ENCODE assay signal across 29 cellular contexts in the genomic region with DNA sequence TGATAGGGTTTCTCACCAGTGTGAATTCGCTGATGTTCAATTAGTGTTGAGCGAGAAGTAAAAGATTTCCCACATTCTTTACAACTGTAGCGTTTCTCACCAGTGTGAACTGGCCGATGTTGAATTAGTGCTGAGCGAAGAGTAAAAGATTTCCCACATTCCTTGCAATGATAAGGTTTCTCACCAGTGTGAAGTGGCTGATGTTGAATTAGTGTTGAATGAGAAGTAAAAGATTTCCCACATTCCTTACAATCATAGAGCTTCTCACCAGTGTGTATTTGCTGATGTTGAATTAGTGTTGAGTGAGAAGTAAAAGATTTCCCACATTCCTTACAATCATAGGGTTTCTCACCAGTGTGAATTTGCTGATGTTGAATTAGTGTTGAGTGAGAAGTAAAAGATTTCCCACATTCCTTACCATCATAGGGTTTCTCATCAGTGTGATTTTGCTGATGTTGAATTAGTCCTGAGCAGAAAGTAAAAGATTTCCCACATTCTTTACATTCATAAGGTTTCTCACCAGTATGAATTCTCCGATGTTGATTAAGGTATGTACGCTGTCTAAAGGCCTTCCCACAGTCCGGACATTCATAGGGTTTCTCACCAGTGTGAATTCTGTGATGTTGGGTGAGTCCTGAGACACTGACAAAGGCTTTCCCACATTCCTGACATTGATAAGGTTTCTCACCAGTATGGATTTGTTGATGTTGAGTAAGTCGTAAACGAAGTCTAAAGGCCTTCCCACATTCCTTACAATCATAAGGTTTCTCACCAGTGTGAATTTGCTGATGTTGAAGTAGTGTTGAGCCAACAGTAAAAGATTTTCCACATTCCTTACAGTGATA. TPM values are rescaled to one million over a fixed set of nuclear protein-coding genes. Genes with fewer than 3 reads are reported as not detected.
DNase-seq lines count a peak whose midpoint lies in the region; ATAC-seq, FAIRE-seq and TF ChIP-seq lines count a peak whose summit lies in the region.
"Had no signal": no experiment of that assay in that cellular context is flagged by ENCODE, and none has a peak within 500 bp of the region (broad histone marks: within the 10 kb centered on the region; RNA-seq: fewer than 3 reads in every experiment).

No MANE protein-coding gene starts in this region.

- dilution Hi-C loops in keratinocyte (cut with MboI; ENCODE audit: extremely low pct_ligation_motif_present, low sequenced_read_pairs): no loop called here

- H3K4me2 ChIP-seq in astrocyte (ENCODE audit: low read length) (no peak overlapping the region), keratinocyte (ENCODE audit: control insufficient read depth, extremely low read depth, insufficient read depth, low read depth, low read length) (no peak overlapping the region)

- H3K9me3 ChIP-seq in right cardiac atrium (ENCODE audit: control insufficient read depth, low read length): peaks cover 35% of the 10 kb centered on the region
- H3K9me3 ChIP-seq in astrocyte (ENCODE audit: insufficient read depth, low read depth, low read length): peaks cover 75% of the 10 kb centered on the region
- H3K9me3 ChIP-seq in keratinocyte (ENCODE audit: control insufficient read depth, low read depth, low read length): peaks cover 37% of the 10 kb centered on the region
- H3K9me3 ChIP-seq in subcutaneous abdominal adipose tissue (ENCODE audit: control insufficient read depth in 5 of 5, low read length in 5 of 5): peaks cover 76 to 99% (median 96%) of the 10 kb centered on the region in 5 donors

- peak; percentile 56 for FAIRE-seq in astrocyte (lab: Jason Lieb, UNC)
- FAIRE-seq in keratinocyte (lab: Jason Lieb, UNC): peak; percentile 72
- FAIRE-seq: small intestine had no signal

- H3K4me3 Mint-ChIP-seq in astrocyte (ENCODE audit: unreplicated experiment): no peak overlapping the region
- H3K4me3 Mint-ChIP-seq: activated naive CD8-positive, alpha-beta T cell; nephron progenitor cell had no signal

- H3K27me3 ChIP-seq in right cardiac atrium (ENCODE audit: control insufficient read depth, insufficient read depth): no peaks in the 10 kb centered on the region
- H3K27me3 ChIP-seq in astrocyte (ENCODE audit: insufficient read depth, low read length): no peaks in the 10 kb centered on the region
- no peaks in the 10 kb centered on the region for H3K27me3 ChIP-seq in keratinocyte (ENCODE audit: control insufficient read depth, extremely low read depth, insufficient read depth, low read length)
- peaks cover 0 to 17% (median 0%) of the 10 kb centered on the region in 5 donors for H3K27me3 ChIP-seq in subcutaneous abdominal adipose tissue (ENCODE audit: control insufficient read depth in 5 of 5, insufficient read depth in 4 of 5, low read length in 5 of 5)
- H3K27me3 ChIP-seq: ovary, SJSA1 had no signal

- H3K27ac ChIP-seq in right cardiac atrium (ENCODE audit: low read length): no peak overlapping the region
- H3K27ac ChIP-seq in astrocyte (ENCODE audit: low read depth, low read length): no peak overlapping the region
- H3K27ac ChIP-seq in keratinocyte (ENCODE audit: control insufficient read depth, insufficient read depth, low read length): no peak overlapping the region
- no peak overlapping the region for H3K27ac ChIP-seq in subcutaneous abdominal adipose tissue (ENCODE audit: low read depth, low read length)
- H3K27ac ChIP-seq: 22Rv1, HL-60, ovary, SJSA1, thoracic aorta, WERI-Rb-1 had no signal

- H3K36me3 Mint-ChIP-seq in astrocyte (ENCODE audit: low read depth, unreplicated experiment): peaks cover 88% of the 10 kb centered on the region

- H3K9me1 ChIP-seq in keratinocyte (ENCODE audit: control insufficient read depth, extremely low read depth, insufficient read depth, low read length): no peaks in the 10 kb centered on the region

- no peak for TF ChIP-seq CTCF in astrocyte (IDR thresholded peaks at IDR 0.05; ENCODE audit: insufficient read depth, low read depth, low read length)
- no peak for TF ChIP-seq CTCF in keratinocyte (optimal IDR thresholded peaks at IDR 0.05 in 1 of 3, IDR thresholded peaks at IDR 0.05 in 1 of 3, conservative IDR thresholded peaks at IDR 0.05 in 1 of 3; ENCODE audit: extremely low read depth in 1 of 3, insufficient read depth in 2 of 3, low read length in 3 of 3)

- DNase-seq in right cardiac atrium (no peak), Right ventricle myocardium superior (no peak), astrocyte (ENCODE audit: low read depth) (no peak), keratinocyte (ENCODE audit: low read depth, low spot score) (no peak), NCI-H2196 treated with DMSO at 0.1 percent for 48 hours (lab: John Stamatoyannopoulos, UW; ENCODE audit: unreplicated experiment) (no peak)
- no peak for DNase-seq in activated CD4-positive, alpha-beta T cell treated with anti-CD3 and anti-CD28 coated beads, Interleukin-2, amount 50 U/mL, for 1 hour
- DNase-seq: activated CD4-positive, alpha-beta T cell treated with anti-CD3 and anti-CD28 coated beads for 4 hours; activated effector memory CD4-positive, alpha-beta T cell treated with Interleukin-2 at 50 U/mL for 16 hours; activated T-cell treated with anti-CD3 and anti-CD28 coated beads, Interleukin-2, amount 50 U/mL, for 1 hour; anterior cingulate cortex; H7; NCI-H146; NCI-H510A; nephron progenitor cell; ovary; RPMI8226; small intestine; stimulated activated naive CD4-positive, alpha-beta T cell treated with Interleukin-2 at 50 U/mL for 16 hours; WERI-Rb-1 had no signal

- no peaks in the 10 kb centered on the region for H4K20me1 ChIP-seq in astrocyte (ENCODE audit: insufficient read depth, low read length)
- no peaks in the 10 kb centered on the region for H4K20me1 ChIP-seq in keratinocyte (ENCODE audit: control insufficient read depth, extremely low read depth, insufficient read depth, low read length)

- no peak overlapping the region for H2AFZ ChIP-seq in astrocyte (ENCODE audit: low read depth, low read length)
- no peak overlapping the region for H2AFZ ChIP-seq in keratinocyte (ENCODE audit: control insufficient read depth, low read length)

- intact Hi-C loops in right cardiac atrium (cut with DNase I) (no loop called here), Right ventricle myocardium superior (cut with DNase I) (no loop called here)

- peaks cover 88% of the 10 kb centered on the region for H3K9me3 Mint-ChIP-seq in astrocyte (ENCODE audit: unreplicated experiment)

- H3K36me3 ChIP-seq in astrocyte (ENCODE audit: insufficient read depth, low read length) (peaks cover 62% of the 10 kb centered on the region), keratinocyte (ENCODE audit: control insufficient read depth in 2 of 2, extremely low read depth in 1 of 2, insufficient read depth in 2 of 2, low read length in 2 of 2) (peaks cover 2 to 15% of the 10 kb centered on the region in 2 experiments), subcutaneous abdominal adipose tissue (ENCODE audit: control insufficient read depth in 5 of 5, insufficient read depth in 5 of 5, low read length in 5 of 5) (peaks cover 28 to 52% (median 43%) of the 10 kb centered on the region in 5 donors)

- ATAC-seq in right cardiac atrium: no peak
- ATAC-seq in Right ventricle myocardium superior (ENCODE audit: poor library complexity): no peak
- no peak for ATAC-seq in HG03354 (IDR thresholded peaks at IDR 0.05; ENCODE audit: poor library complexity, severe bottlenecking, unreplicated experiment)
- ATAC-seq: esophagus mucosa had no signal

- WGBS in right cardiac atrium: 98% methylated on average over 10 of the region's 10 CpGs

- H3K27me3 Mint-ChIP-seq in astrocyte (ENCODE audit: low read depth, unreplicated experiment): no peaks in the 10 kb centered on the region
- H3K27me3 Mint-ChIP-seq: activated naive CD8-positive, alpha-beta T cell; IgD-negative memory B cell had no signal

- H3K9ac ChIP-seq in astrocyte (ENCODE audit: low read length) (no peak overlapping the region), keratinocyte (ENCODE audit: control insufficient read depth, extremely low read depth, insufficient read depth, low read length) (no peak overlapping the region), subcutaneous abdominal adipose tissue (ENCODE audit: low read length in 5 of 5) (peak overlapping the region in 1 of 5 donors; percentile 87)

- peak overlapping the region; percentile 15 for H3K4me3 ChIP-seq in right cardiac atrium (ENCODE audit: low read length)
- peak overlapping the region; percentile 20 for H3K4me3 ChIP-seq in astrocyte (ENCODE audit: insufficient read depth, low read depth, low read length)
- H3K4me3 ChIP-seq in keratinocyte (ENCODE audit: control insufficient read depth in 2 of 3, extremely low read depth in 1 of 3, insufficient read depth in 2 of 3, low read depth in 1 of 3, low read length in 3 of 3): no peak overlapping the region
- peak overlapping the region; percentile 45 to 57 (median 56) for H3K4me3 ChIP-seq in subcutaneous abdominal adipose tissue (ENCODE audit: low read depth in 1 of 5, low read length in 5 of 5)
- H3K4me3 ChIP-seq: lung, ovary, SJSA1 had no signal

- H3K27ac Mint-ChIP-seq in astrocyte (ENCODE audit: unreplicated experiment): no peak overlapping the region
- H3K27ac Mint-ChIP-seq: activated naive CD8-positive, alpha-beta T cell; IgD-negative memory B cell; nephron progenitor cell had no signal

- H3K79me2 ChIP-seq in astrocyte (ENCODE audit: insufficient read depth, low read length) (no peaks in the 10 kb centered on the region), keratinocyte (ENCODE audit: control insufficient read depth, insufficient read depth, low read length) (no peaks in the 10 kb centered on the region)

- H3K4me1 ChIP-seq in right cardiac atrium (ENCODE audit: control insufficient read depth, insufficient read depth, low read length) (no peaks in the 10 kb centered on the region), astrocyte (ENCODE audit: insufficient read depth, low read length) (no peaks in the 10 kb centered on the region), keratinocyte (ENCODE audit: control insufficient read depth, extremely low read depth, insufficient read depth, low read length) (no peaks in the 10 kb centered on the region), subcutaneous abdominal adipose tissue (ENCODE audit: control insufficient read depth in 5 of 5, insufficient read depth in 5 of 5, low read length in 5 of 5) (peaks cover 0 to 25% (median 0%) of the 10 kb centered on the region in 5 donors)
- H3K4me1 ChIP-seq: SJSA1 had no signal

- H3K4me1 Mint-ChIP-seq in astrocyte (ENCODE audit: low read depth, unreplicated experiment): no peaks in the 10 kb centered on the region
- H3K4me1 Mint-ChIP-seq: nephron progenitor cell had no signal

RNA-seq across cellular contexts. Expression of a gene that starts 24.0 kb away (rescaled TPM):
- total RNA-seq in right cardiac atrium: 1 to 10 TPM; 4.0 to 4.7 (median 4.5) TPM
- 1.2 TPM for polyA plus RNA-seq in right cardiac atrium
- 3.7 TPM for total RNA-seq in Right ventricle myocardium superior
- total RNA-seq in astrocyte: 6.2 and 6.6 TPM in 2 replicates
- 1.4 to 1.9 TPM (median 1.4 TPM) in 3 replicates for polyA plus RNA-seq in keratinocyte
- 0.27 TPM for polyA plus RNA-seq in keratinocyte (2011; ENCODE audit: low read depth)
- 0.66 and 0.83 TPM in 2 replicates for polyA plus RNA-seq in keratinocyte (2011; cell fraction: cytosol; rRNA removed)
- polyA plus RNA-seq in keratinocyte (2011; cell fraction: nucleus; rRNA removed): 2.2 and 2.7 TPM in 2 replicates
- polyA plus RNA-seq in keratinocyte (2012; ENCODE audit: low replicate concordance): 0.45 and 0.63 TPM in 2 replicates
- 0.59 to 4.2 TPM (median 2.7 TPM) in 3 replicates for polyA minus RNA-seq in keratinocyte
- 0.96 TPM for polyA minus RNA-seq in keratinocyte (2011; cell fraction: cytosol; rRNA and poly(A)+ RNA removed)
- 4.9 and 6.7 TPM in 2 replicates for polyA minus RNA-seq in keratinocyte (2011; cell fraction: nucleus; rRNA and poly(A)+ RNA removed)

Comparison
In these comparisons a context has a peak if more than half of its experiments do, and no peak if none do; other contexts are left out.
1. H3K4me3 ChIP-seq: peak in right cardiac atrium (single experiment), astrocyte (single experiment) and subcutaneous abdominal adipose tissue (5 of 5); none in keratinocyte (0 of 3).